18 cellular contexts compared by ENCODE assay signal in genomic region chr3:23767546-23767945, GRCh38.
"Had no signal": no experiment of that assay in that cellular context is flagged by ENCODE, and none has a peak within 500 bp of the region (broad histone marks: within the 10 kb centered on the region; RNA-seq: fewer than 3 reads in every experiment).

No MANE protein-coding gene starts in this region.

- H3K4me1 ChIP-seq: psoas muscle, right lobe of liver had no signal

- H3K4me3 ChIP-seq: dorsolateral prefrontal cortex, heart left ventricle, mucosa of descending colon, psoas muscle, right lobe of liver, tibial nerve had no signal

- H3K27ac ChIP-seq: dorsolateral prefrontal cortex, heart left ventricle, neutrophil, psoas muscle, right lobe of liver, tibial nerve had no signal

- H3K36me3 ChIP-seq: heart left ventricle, neutrophil, right lobe of liver, tibial nerve had no signal

- H3K9me3 ChIP-seq: heart left ventricle, mucosa of descending colon, neutrophil, psoas muscle, right lobe of liver, tibial nerve had no signal

- DNase-seq: cortex of kidney; dorsolateral prefrontal cortex; effector CD8-positive, alpha-beta T cell; foreskin melanocyte; heart left ventricle; hippocampal formation; mammary epithelial cell; mucosa of descending colon; naive thymus-derived CD8-positive, alpha-beta T cell; psoas muscle; retina; right lobe of liver; stimulated activated CD4-positive, alpha-beta T cell treated with anti-CD3 and anti-CD28 coated beads, Interleukin-4, amount 100 ng/mL, for 1 hour; stimulated activated CD8-positive, alpha-beta memory T cell treated with anti-CD3 and anti-CD28 coated beads, Interleukin-4, amount 100 ng/mL, for 48 hours; stimulated activated naive CD8-positive, alpha-beta T cell treated with anti-CD3 and anti-CD28 coated beads, Interleukin-15, Interleukin-2, amounts not matched to agents 100 U/mL and 50 U/mL, for 24 hours had no signal

- H3K27me3 ChIP-seq: dorsolateral prefrontal cortex, heart left ventricle, neutrophil, right lobe of liver, tibial nerve had no signal

- ATAC-seq: heart left ventricle; mucosa of descending colon; naive thymus-derived CD8-positive, alpha-beta T cell; psoas muscle; right lobe of liver; stimulated activated effector memory CD8-positive, alpha-beta T cell treated with anti-CD3 and anti-CD28 coated beads, Interleukin-12 subunit alpha, Interleukin-12 subunit beta, amount 100 ng/mL, for 72 hours; stimulated activated naive CD8-positive, alpha-beta T cell treated with anti-CD3 and anti-CD28 coated beads, Interleukin-15, Interleukin-2, amounts not matched to agents 100 U/mL and 50 U/mL, for 24 hours had no signal
